Comparison of ENCODE assay signal across 1 cellular context in genomic region chr7:75843470-75844116, GRCh38.
TF ChIP-seq lines count a peak whose summit lies in the region.

No MANE protein-coding gene starts in this region.

TF ChIP-seq in K562, 482 proteins besides CTCF, POLR2A, EP300 and RAD21 (continued from another document and continues in another):
- TF ChIP-seq PBX2 (CRISPR knock-in tag; IDR thresholded peaks at IDR 0.05; ENCODE audit: low read depth) (no peak), PBX2 (tag; conservative IDR thresholded peaks at IDR 0.05; ENCODE audit: low read depth) (peak; percentile 70), ZNF583 (CRISPR knock-in tag; IDR thresholded peaks at IDR 0.05) (peak; percentile 82; the same call in 1 of the 2 replicates), BRF1 (IDR thresholded peaks at IDR 0.05; ENCODE audit: borderline replicate concordance, extremely low read depth, insufficient read length) (no peak), SP1 (CRISPR knock-in tag; IDR thresholded peaks at IDR 0.05) (no peak), ATF1 (CRISPR knock-in tag; IDR thresholded peaks at IDR 0.05) (no peak), ATF1 (tag; IDR thresholded peaks at IDR 0.05) (peak; percentile 38; the same call in 1 of the 2 replicates), ATF6 (CRISPR knock-in tag; IDR thresholded peaks at IDR 0.05) (no peak), BRCA1 (IDR thresholded peaks at IDR 0.05) (no peak), BRCA1 (CRISPR knock-in tag; IDR thresholded peaks at IDR 0.05) (no peak), ZSCAN29 (IDR thresholded peaks at IDR 0.05) (no peak), RBM39 (optimal IDR thresholded peaks at IDR 0.05; ENCODE audit: low read depth, low read length) (no peak), ZNF740 (CRISPR knock-in tag; IDR thresholded peaks at IDR 0.05) (no peak), ZNF740 (tag; IDR thresholded peaks at IDR 0.05) (peak in 1 of 2 experiments; percentile 96; a peak in 2 of 4 replicates), MLX (CRISPR knock-in tag; conservative IDR thresholded peaks at IDR 0.05) (no peak), BMI1 (IDR thresholded peaks at IDR 0.05; ENCODE audit: low read length) (no peak), ZNF408 (CRISPR knock-in tag; IDR thresholded peaks at IDR 0.05; ENCODE audit: low read depth) (no peak), RREB1 (CRISPR knock-in tag; IDR thresholded peaks at IDR 0.05) (peak; percentile 75; the same call in 1 of the 2 replicates), USF1 (CRISPR knock-in tag; IDR thresholded peaks at IDR 0.05) (no peak), YY1 (IDR thresholded peaks at IDR 0.05; ENCODE audit: borderline replicate concordance in 1 of 3, control insufficient read depth in 1 of 3, extremely low read depth in 1 of 3, insufficient read depth in 3 of 3, insufficient read length in 1 of 3, insufficient replicate concordance in 2 of 3, low read depth in 1 of 3, low read length in 2 of 3) (no peak), MEIS2 (IDR thresholded peaks at IDR 0.05; ENCODE audit: partially characterized antibody) (no peak), ZNF398 (CRISPR knock-in tag; IDR thresholded peaks at IDR 0.05) (0 out of 2 replicates have a peak, but pooled peaks have one; percentile 52), TFE3 (CRISPR knock-in tag; IDR thresholded peaks at IDR 0.05) (no peak), SMARCA5 (IDR thresholded peaks at IDR 0.05) (no peak), SMC3 (conservative IDR thresholded peaks at IDR 0.05; ENCODE audit: insufficient read depth, low read depth, low read length) (no peak), HES1 (IDR thresholded peaks at IDR 0.05; ENCODE audit: low read depth) (no peak), SIX5 (IDR thresholded peaks at IDR 0.05; ENCODE audit: borderline replicate concordance in 1 of 2, insufficient read depth in 1 of 2, low read depth in 1 of 2, low read length in 2 of 2) (no peak), SAP30 (IDR thresholded peaks at IDR 0.05; ENCODE audit: borderline replicate concordance, insufficient read depth, low read depth, low read length, poor library complexity, severe bottlenecking) (no peak), WHSC1 (IDR thresholded peaks at IDR 0.05; ENCODE audit: low read length) (no peak), ZNF589 (CRISPR knock-in tag; IDR thresholded peaks at IDR 0.05; ENCODE audit: low read depth) (peak; percentile 97; the same call in 1 of the 2 replicates), LCOR (CRISPR knock-in tag; IDR thresholded peaks at IDR 0.05) (no peak), GMEB1 (CRISPR knock-in tag; IDR thresholded peaks at IDR 0.05) (peak; percentile 61), MECOM (CRISPR knock-in tag; IDR thresholded peaks at IDR 0.05) (peak; percentile 95), ZNF512 (tag; IDR thresholded peaks at IDR 0.05) (no peak), YBX1 (IDR thresholded peaks at IDR 0.05) (no peak)
